In genomic region chr11:66195867-66196266, GRCh38 we compare ENCODE assay signal across 1 cellular context.
TF ChIP-seq lines count a peak whose summit lies in the region.

No MANE protein-coding gene starts in this region.

TF ChIP-seq in HepG2, 621 proteins besides CTCF, POLR2A, EP300 and RAD21 (continued from another document and continues in another):
- TF ChIP-seq RFXAP (CRISPR knock-in tag; IDR thresholded peaks at IDR 0.05; ENCODE audit: borderline replicate concordance) = no peak
- no peak for TF ChIP-seq ZNF878 (CRISPR knock-in tag; IDR thresholded peaks at IDR 0.05)
- TF ChIP-seq, protein P1, sequence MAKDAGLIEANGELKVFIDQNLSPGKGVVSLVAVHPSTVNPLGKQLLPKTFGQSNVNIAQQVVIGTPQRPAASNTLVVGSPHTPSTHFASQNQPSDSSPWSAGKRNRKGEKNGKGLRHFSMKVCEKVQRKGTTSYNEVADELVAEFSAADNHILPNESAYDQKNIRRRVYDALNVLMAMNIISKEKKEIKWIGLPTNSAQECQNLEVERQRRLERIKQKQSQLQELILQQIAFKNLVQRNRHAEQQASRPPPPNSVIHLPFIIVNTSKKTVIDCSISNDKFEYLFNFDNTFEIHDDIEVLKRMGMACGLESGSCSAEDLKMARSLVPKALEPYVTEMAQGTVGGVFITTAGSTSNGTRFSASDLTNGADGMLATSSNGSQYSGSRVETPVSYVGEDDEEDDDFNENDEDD (CRISPR knock-in tag; IDR thresholded peaks at IDR 0.05; ENCODE audit: borderline replicate concordance) = no peak
- no peak for TF ChIP-seq ZBTB25 (CRISPR knock-in tag; IDR thresholded peaks at IDR 0.05)
- TF ChIP-seq LRRFIP1 (CRISPR knock-in tag; conservative IDR thresholded peaks at IDR 0.05) = no peak
- TF ChIP-seq ISX (CRISPR knock-in tag; conservative IDR thresholded peaks at IDR 0.05) = no peak
- TF ChIP-seq, protein P2, sequence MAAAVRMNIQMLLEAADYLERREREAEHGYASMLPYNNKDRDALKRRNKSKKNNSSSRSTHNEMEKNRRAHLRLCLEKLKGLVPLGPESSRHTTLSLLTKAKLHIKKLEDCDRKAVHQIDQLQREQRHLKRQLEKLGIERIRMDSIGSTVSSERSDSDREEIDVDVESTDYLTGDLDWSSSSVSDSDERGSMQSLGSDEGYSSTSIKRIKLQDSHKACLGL (CRISPR knock-in tag; IDR thresholded peaks at IDR 0.05) = no peak
- TF ChIP-seq ZNF75D (CRISPR knock-in tag; IDR thresholded peaks at IDR 0.05; ENCODE audit: borderline replicate concordance) = no peak
- TF ChIP-seq ZNF431 (CRISPR knock-in tag; IDR thresholded peaks at IDR 0.05; ENCODE audit: borderline replicate concordance, low read depth) = no peak
- TF ChIP-seq ZNF234 (CRISPR knock-in tag; conservative IDR thresholded peaks at IDR 0.05) = no peak
- TF ChIP-seq WIZ (CRISPR knock-in tag; IDR thresholded peaks at IDR 0.05) = no peak
- TF ChIP-seq ZBTB7B (CRISPR knock-in tag; IDR thresholded peaks at IDR 0.05) = 0 out of 2 replicates have a peak, but pooled peaks have one; percentile 27
- TF ChIP-seq MEF2D (CRISPR knock-in tag; IDR thresholded peaks at IDR 0.05) = no peak
- TF ChIP-seq HNF4G (IDR thresholded peaks at IDR 0.05; ENCODE audit: borderline replicate concordance, low read depth, low read length) = peak; percentile 49
- TF ChIP-seq HNF4G (CRISPR knock-in tag; IDR thresholded peaks at IDR 0.05; ENCODE audit: borderline replicate concordance, low read depth) = no peak
- no peak for TF ChIP-seq MATR3 (CRISPR knock-in tag; IDR thresholded peaks at IDR 0.05)
- no peak for TF ChIP-seq ZNF772 (CRISPR knock-in tag; IDR thresholded peaks at IDR 0.05)
- no peak for TF ChIP-seq PHF5A (CRISPR knock-in tag; IDR thresholded peaks at IDR 0.05; ENCODE audit: low read depth, unreplicated experiment)
- no peak for TF ChIP-seq KLF16 (CRISPR knock-in tag; IDR thresholded peaks at IDR 0.05)
- TF ChIP-seq ZNF253 (CRISPR knock-in tag; IDR thresholded peaks at IDR 0.05; ENCODE audit: borderline replicate concordance) = no peak
- no peak for TF ChIP-seq MED8 (CRISPR knock-in tag; IDR thresholded peaks at IDR 0.05; ENCODE audit: insufficient replicate concordance)
- no peak for TF ChIP-seq NFYC (CRISPR knock-in tag; IDR thresholded peaks at IDR 0.05)
- TF ChIP-seq MLX (CRISPR knock-in tag; IDR thresholded peaks at IDR 0.05) = no peak
- TF ChIP-seq ATRX (CRISPR knock-in tag; IDR thresholded peaks at IDR 0.05; ENCODE audit: borderline replicate concordance) = no peak
- no peak for TF ChIP-seq ZFYVE20 (CRISPR knock-in tag; IDR thresholded peaks at IDR 0.05; ENCODE audit: borderline replicate concordance, low read depth)
- no peak for TF ChIP-seq ZC3H13 (CRISPR knock-in tag; IDR thresholded peaks at IDR 0.05)
- no peak for TF ChIP-seq KAT8 (CRISPR knock-in tag; IDR thresholded peaks at IDR 0.05)
- no peak for TF ChIP-seq HHEX (CRISPR knock-in tag; IDR thresholded peaks at IDR 0.05)
- TF ChIP-seq ZNF34 (CRISPR knock-in tag; IDR thresholded peaks at IDR 0.05; ENCODE audit: borderline replicate concordance) = no peak
- TF ChIP-seq, protein P3, sequence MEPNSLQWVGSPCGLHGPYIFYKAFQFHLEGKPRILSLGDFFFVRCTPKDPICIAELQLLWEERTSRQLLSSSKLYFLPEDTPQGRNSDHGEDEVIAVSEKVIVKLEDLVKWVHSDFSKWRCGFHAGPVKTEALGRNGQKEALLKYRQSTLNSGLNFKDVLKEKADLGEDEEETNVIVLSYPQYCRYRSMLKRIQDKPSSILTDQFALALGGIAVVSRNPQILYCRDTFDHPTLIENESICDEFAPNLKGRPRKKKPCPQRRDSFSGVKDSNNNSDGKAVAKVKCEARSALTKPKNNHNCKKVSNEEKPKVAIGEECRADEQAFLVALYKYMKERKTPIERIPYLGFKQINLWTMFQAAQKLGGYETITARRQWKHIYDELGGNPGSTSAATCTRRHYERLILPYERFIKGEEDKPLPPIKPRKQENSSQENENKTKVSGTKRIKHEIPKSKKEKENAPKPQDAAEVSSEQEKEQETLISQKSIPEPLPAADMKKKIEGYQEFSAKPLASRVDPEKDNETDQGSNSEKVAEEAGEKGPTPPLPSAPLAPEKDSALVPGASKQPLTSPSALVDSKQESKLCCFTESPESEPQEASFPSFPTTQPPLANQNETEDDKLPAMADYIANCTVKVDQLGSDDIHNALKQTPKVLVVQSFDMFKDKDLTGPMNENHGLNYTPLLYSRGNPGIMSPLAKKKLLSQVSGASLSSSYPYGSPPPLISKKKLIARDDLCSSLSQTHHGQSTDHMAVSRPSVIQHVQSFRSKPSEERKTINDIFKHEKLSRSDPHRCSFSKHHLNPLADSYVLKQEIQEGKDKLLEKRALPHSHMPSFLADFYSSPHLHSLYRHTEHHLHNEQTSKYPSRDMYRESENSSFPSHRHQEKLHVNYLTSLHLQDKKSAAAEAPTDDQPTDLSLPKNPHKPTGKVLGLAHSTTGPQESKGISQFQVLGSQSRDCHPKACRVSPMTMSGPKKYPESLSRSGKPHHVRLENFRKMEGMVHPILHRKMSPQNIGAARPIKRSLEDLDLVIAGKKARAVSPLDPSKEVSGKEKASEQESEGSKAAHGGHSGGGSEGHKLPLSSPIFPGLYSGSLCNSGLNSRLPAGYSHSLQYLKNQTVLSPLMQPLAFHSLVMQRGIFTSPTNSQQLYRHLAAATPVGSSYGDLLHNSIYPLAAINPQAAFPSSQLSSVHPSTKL (CRISPR knock-in tag; IDR thresholded peaks at IDR 0.05) = peak; percentile 75
- no peak for TF ChIP-seq ZNF256 (CRISPR knock-in tag; conservative IDR thresholded peaks at IDR 0.05)
- TF ChIP-seq CHD4 (IDR thresholded peaks at IDR 0.05; ENCODE audit: borderline replicate concordance, low read length) = no peak
- TF ChIP-seq NR2F6 (IDR thresholded peaks at IDR 0.05) = peak; percentile 89
- peak; percentile 80 for TF ChIP-seq NR2F6 (CRISPR knock-in tag; IDR thresholded peaks at IDR 0.05)
- peak; percentile 59 for TF ChIP-seq HNF4A (CRISPR knock-in tag; IDR thresholded peaks at IDR 0.05)
- TF ChIP-seq, protein P4, sequence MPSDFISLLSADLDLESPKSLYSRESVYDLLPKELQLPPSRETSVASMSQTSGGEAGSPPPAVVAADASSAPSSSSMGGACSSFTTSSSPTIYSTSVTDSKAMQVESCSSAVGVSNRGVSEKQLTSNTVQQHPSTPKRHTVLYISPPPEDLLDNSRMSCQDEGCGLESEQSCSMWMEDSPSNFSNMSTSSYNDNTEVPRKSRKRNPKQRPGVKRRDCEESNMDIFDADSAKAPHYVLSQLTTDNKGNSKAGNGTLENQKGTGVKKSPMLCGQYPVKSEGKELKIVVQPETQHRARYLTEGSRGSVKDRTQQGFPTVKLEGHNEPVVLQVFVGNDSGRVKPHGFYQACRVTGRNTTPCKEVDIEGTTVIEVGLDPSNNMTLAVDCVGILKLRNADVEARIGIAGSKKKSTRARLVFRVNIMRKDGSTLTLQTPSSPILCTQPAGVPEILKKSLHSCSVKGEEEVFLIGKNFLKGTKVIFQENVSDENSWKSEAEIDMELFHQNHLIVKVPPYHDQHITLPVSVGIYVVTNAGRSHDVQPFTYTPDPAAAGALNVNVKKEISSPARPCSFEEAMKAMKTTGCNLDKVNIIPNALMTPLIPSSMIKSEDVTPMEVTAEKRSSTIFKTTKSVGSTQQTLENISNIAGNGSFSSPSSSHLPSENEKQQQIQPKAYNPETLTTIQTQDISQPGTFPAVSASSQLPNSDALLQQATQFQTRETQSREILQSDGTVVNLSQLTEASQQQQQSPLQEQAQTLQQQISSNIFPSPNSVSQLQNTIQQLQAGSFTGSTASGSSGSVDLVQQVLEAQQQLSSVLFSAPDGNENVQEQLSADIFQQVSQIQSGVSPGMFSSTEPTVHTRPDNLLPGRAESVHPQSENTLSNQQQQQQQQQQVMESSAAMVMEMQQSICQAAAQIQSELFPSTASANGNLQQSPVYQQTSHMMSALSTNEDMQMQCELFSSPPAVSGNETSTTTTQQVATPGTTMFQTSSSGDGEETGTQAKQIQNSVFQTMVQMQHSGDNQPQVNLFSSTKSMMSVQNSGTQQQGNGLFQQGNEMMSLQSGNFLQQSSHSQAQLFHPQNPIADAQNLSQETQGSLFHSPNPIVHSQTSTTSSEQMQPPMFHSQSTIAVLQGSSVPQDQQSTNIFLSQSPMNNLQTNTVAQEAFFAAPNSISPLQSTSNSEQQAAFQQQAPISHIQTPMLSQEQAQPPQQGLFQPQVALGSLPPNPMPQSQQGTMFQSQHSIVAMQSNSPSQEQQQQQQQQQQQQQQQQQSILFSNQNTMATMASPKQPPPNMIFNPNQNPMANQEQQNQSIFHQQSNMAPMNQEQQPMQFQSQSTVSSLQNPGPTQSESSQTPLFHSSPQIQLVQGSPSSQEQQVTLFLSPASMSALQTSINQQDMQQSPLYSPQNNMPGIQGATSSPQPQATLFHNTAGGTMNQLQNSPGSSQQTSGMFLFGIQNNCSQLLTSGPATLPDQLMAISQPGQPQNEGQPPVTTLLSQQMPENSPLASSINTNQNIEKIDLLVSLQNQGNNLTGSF (CRISPR knock-in tag; IDR thresholded peaks at IDR 0.05) = no peak
- no peak for TF ChIP-seq PAF1 (CRISPR knock-in tag; IDR thresholded peaks at IDR 0.05)
- TF ChIP-seq NCOA1 (CRISPR knock-in tag; IDR thresholded peaks at IDR 0.05) = no peak
- no peak for TF ChIP-seq MBD4 (IDR thresholded peaks at IDR 0.05; ENCODE audit: borderline replicate concordance, low read length)
- TF ChIP-seq CHD2 (IDR thresholded peaks at IDR 0.05; ENCODE audit: low read depth, low read length) = no peak
- TF ChIP-seq JUND (CRISPR knock-in tag; IDR thresholded peaks at IDR 0.05) = no peak
- TF ChIP-seq HDAC1 (CRISPR knock-in tag; IDR thresholded peaks at IDR 0.05) = 0 out of 2 replicates have a peak, but pooled peaks have one; percentile 17
- no peak for TF ChIP-seq ARNTL (CRISPR knock-in tag; IDR thresholded peaks at IDR 0.05)
- TF ChIP-seq ZNF740 (CRISPR knock-in tag; IDR thresholded peaks at IDR 0.05) = no peak
- TF ChIP-seq TEAD3 (CRISPR knock-in tag; optimal IDR thresholded peaks at IDR 0.05; ENCODE audit: borderline replicate concordance) = peak; percentile 36
- TF ChIP-seq FOXJ3 (CRISPR knock-in tag; IDR thresholded peaks at IDR 0.05; ENCODE audit: borderline replicate concordance) = peak; percentile 68; the same call in 1 of the 2 replicates
- TF ChIP-seq NCOA5 (CRISPR knock-in tag; IDR thresholded peaks at IDR 0.05) = no peak
- TF ChIP-seq ARHGAP35 (CRISPR knock-in tag; IDR thresholded peaks at IDR 0.05; ENCODE audit: borderline replicate concordance) = no peak
- TF ChIP-seq ZNF761 (CRISPR knock-in tag; conservative IDR thresholded peaks at IDR 0.05) = no peak
- TF ChIP-seq NRL (CRISPR knock-in tag; IDR thresholded peaks at IDR 0.05; ENCODE audit: borderline replicate concordance) = no peak
- no peak for TF ChIP-seq ELF1 (CRISPR knock-in tag; IDR thresholded peaks at IDR 0.05)
- peak; percentile 75 for TF ChIP-seq GATAD2A (CRISPR knock-in tag; IDR thresholded peaks at IDR 0.05)
- TF ChIP-seq, protein P5, sequence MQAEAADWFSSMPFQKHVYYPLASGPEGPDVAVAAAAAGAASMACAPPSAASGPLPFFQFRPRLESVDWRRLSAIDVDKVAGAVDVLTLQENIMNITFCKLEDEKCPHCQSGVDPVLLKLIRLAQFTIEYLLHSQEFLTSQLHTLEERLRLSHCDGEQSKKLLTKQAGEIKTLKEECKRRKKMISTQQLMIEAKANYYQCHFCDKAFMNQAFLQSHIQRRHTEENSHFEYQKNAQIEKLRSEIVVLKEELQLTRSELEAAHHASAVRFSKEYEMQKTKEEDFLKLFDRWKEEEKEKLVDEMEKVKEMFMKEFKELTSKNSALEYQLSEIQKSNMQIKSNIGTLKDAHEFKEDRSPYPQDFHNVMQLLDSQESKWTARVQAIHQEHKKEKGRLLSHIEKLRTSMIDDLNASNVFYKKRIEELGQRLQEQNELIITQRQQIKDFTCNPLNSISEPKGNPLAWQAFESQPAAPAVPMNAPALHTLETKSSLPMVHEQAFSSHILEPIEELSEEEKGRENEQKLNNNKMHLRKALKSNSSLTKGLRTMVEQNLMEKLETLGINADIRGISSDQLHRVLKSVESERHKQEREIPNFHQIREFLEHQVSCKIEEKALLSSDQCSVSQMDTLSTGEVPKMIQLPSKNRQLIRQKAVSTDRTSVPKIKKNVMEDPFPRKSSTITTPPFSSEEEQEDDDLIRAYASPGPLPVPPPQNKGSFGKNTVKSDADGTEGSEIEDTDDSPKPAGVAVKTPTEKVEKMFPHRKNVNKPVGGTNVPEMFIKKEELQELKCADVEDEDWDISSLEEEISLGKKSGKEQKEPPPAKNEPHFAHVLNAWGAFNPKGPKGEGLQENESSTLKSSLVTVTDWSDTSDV (CRISPR knock-in tag; IDR thresholded peaks at IDR 0.05) = no peak
- TF ChIP-seq ZNF207 (IDR thresholded peaks at IDR 0.05; ENCODE audit: borderline replicate concordance) = no peak
- no peak for TF ChIP-seq ZNF547 (CRISPR knock-in tag; IDR thresholded peaks at IDR 0.05)
- no peak for TF ChIP-seq TAF15 (IDR thresholded peaks at IDR 0.05; ENCODE audit: low read depth, low read length, poor library complexity, severe bottlenecking)
